ENCODE assay signal across 20 cellular contexts in the genomic region with DNA sequence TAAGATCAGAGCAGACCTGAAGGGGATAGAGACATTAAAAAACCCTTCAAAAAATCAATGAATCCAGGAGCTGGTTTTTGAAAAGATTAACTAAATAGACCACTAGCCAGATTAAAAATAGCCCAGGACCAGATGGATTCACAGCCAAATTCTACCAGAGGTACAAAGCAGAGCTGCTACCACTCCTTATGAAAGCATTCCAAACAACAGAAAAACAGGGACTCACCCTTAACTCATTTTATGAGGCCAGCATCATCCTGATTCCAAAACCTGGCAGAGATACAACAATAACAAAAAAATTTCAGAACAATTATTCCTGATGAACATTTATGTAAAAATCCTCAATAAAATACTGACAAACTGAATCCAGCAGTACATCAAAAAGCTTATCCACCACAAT. TPM values are rescaled to one million over a fixed set of nuclear protein-coding genes. Genes with fewer than 3 reads are reported as not detected.
"Had no signal": no experiment of that assay in that cellular context is flagged by ENCODE, and none has a peak within 500 bp of the region (broad histone marks: within the 10 kb centered on the region; RNA-seq: fewer than 3 reads in every experiment).

No MANE protein-coding gene starts in this region.

RNA-seq across cellular contexts. Expression of a gene that starts 19.2 kb away (rescaled TPM):
- total RNA-seq: naive thymus-derived CD4-positive, alpha-beta T cell; naive thymus-derived CD8-positive, alpha-beta T cell; natural killer cell; natural killer cell treated with Interleukin-12 subunit alpha and Interleukin-12 subunit beta and Interleukin-15 and Interleukin-18, amount 100 ng/mL, for 72 hours; neural crest cell; occipital lobe; osteoblast; osteocyte; progenitor cell of endocrine pancreas; prostate gland; psoas muscle; pulmonary artery endothelial cell; renal cortical epithelial cell; right atrium auricular region; right cardiac atrium; skeletal muscle tissue; smooth muscle cell had no signal
- polyA plus RNA-seq: naive thymus-derived CD4-positive, alpha-beta T cell; naive thymus-derived CD8-positive, alpha-beta T cell; neural cell; right cardiac atrium; sigmoid colon; smooth muscle cell; spleen had no signal

RNA-seq across cellular contexts. Expression of a gene that starts 33.4 kb away (rescaled TPM):
- total RNA-seq: naive thymus-derived CD4-positive, alpha-beta T cell; naive thymus-derived CD8-positive, alpha-beta T cell; natural killer cell treated with Interleukin-12 subunit alpha and Interleukin-12 subunit beta and Interleukin-15 and Interleukin-18, amount 100 ng/mL, for 72 hours; neural crest cell; occipital lobe; osteoblast; osteocyte; progenitor cell of endocrine pancreas; sigmoid colon; skeletal muscle tissue; smooth muscle cell had no signal
- polyA plus RNA-seq: naive thymus-derived CD4-positive, alpha-beta T cell; naive thymus-derived CD8-positive, alpha-beta T cell; neural cell; smooth muscle cell had no signal
